ENCODE assay signal across 10 cellular contexts in genomic region chr9:77649109-77649812, GRCh38. TPM values are rescaled to one million over a fixed set of nuclear protein-coding genes. Genes with fewer than 3 reads are reported as not detected.
DNase-seq lines count a peak whose midpoint lies in the region; ATAC-seq and TF ChIP-seq lines count a peak whose summit lies in the region.
"Had no signal": no experiment of that assay in that cellular context is flagged by ENCODE, and none has a peak within 500 bp of the region (broad histone marks: within the 10 kb centered on the region; RNA-seq: fewer than 3 reads in every experiment).

No MANE protein-coding gene starts in this region.

- DNase-seq in NCI-H1092 treated with DMSO at 0.1 percent for 48 hours (lab: John Stamatoyannopoulos, UW), result peak; percentile 8
- no peak for DNase-seq in NCI-H1092 (lab: John Stamatoyannopoulos, UW)
- DNase-seq in PC-9, result no peak
- DNase-seq in foreskin keratinocyte, result no peak

- intact Hi-C loops in PC-9 (cut with micrococcal nuclease; ENCODE audit: unreplicated experiment), result loop anchor here (2.0 to 5.0 kb wide), 2 partner anchors 60 to 383 kb away; partner anchors contain the start of gene GNAQ

- H3K36me3 ChIP-seq in PC-9 (ENCODE audit: low read depth), result no peaks in the 10 kb centered on the region
- no peaks in the 10 kb centered on the region for H3K36me3 ChIP-seq in rectal smooth muscle tissue (ENCODE audit: control insufficient read depth, insufficient read depth, low read length)
- H3K36me3 ChIP-seq: BLaER1 had no signal

- no peaks in the 10 kb centered on the region for H3K79me2 ChIP-seq in PC-9 (ENCODE audit: low read depth)

- H3K9me3 ChIP-seq in PC-9 (ENCODE audit: insufficient read depth, low read depth), result no peaks in the 10 kb centered on the region; the same call in 1 of the 2 replicates

- H3K4me1 ChIP-seq in PC-9 (replicated peaks; ENCODE audit: insufficient read depth), result no peaks in the 10 kb centered on the region
- peaks cover 4% of the 10 kb centered on the region for H3K4me1 ChIP-seq in foreskin keratinocyte
- peaks cover 2% of the 10 kb centered on the region for H3K4me1 ChIP-seq in rectal smooth muscle tissue (ENCODE audit: control insufficient read depth, insufficient read depth, low read length)
- H3K4me1 ChIP-seq: BLaER1 had no signal

- H3K4me2 ChIP-seq in PC-9, result no peak overlapping the region
- H3K4me2 ChIP-seq: BLaER1 had no signal

- H3K27ac ChIP-seq in PC-9 (no peak overlapping the region), foreskin keratinocyte (no peak overlapping the region), rectal smooth muscle tissue (ENCODE audit: low read depth, low read length) (peak overlapping the region; percentile 40)
- H3K27ac ChIP-seq: BLaER1 had no signal

- H3K9ac ChIP-seq in rectal smooth muscle tissue (ENCODE audit: low read length), result no peak overlapping the region
- H3K9ac ChIP-seq: BLaER1 had no signal

- TF ChIP-seq CTCF in PC-9 (conservative IDR thresholded peaks at IDR 0.05), result peak; percentile 56
- peak; percentile 50 for TF ChIP-seq CTCF in foreskin keratinocyte (conservative IDR thresholded peaks at IDR 0.05)

- ATAC-seq in foreskin keratinocyte, result no peak
- no peak for ATAC-seq in activated CD4-positive, CD25-positive, alpha-beta regulatory T cell treated with anti-CD3 and anti-CD28 coated beads, Interleukin-2, amount 50 U/mL, for 24 hours
- ATAC-seq in HG02763 (IDR thresholded peaks at IDR 0.05; ENCODE audit: unreplicated experiment), result no peak
- ATAC-seq in GM18511 (IDR thresholded peaks at IDR 0.05; ENCODE audit: unreplicated experiment), result no peak
- ATAC-seq: T-cell had no signal

- CTCF ChIA-PET in PC-9 (lab: Charles Lee), result interaction anchor here (0.7 to 1.3 kb wide), 4 partner anchors 101 to 215 kb away, joined by 3 to 6 read pairs (median 4); no protein-coding TSS in a partner anchor

- no peaks in the 10 kb centered on the region for H4K20me1 ChIP-seq in PC-9 (ENCODE audit: insufficient read depth)
- H4K20me1 ChIP-seq: BLaER1 had no signal

- no peaks in the 10 kb centered on the region for H3K27me3 ChIP-seq in PC-9 (ENCODE audit: insufficient read depth, low read depth)
- peaks cover 79% of the 10 kb centered on the region for H3K27me3 ChIP-seq in foreskin keratinocyte
- no peaks in the 10 kb centered on the region for H3K27me3 ChIP-seq in rectal smooth muscle tissue (ENCODE audit: control insufficient read depth, insufficient read depth, low read length)
- H3K27me3 ChIP-seq: BLaER1 had no signal

- H2AFZ ChIP-seq in PC-9, result no peak overlapping the region

- H3K9me2 ChIP-seq in PC-9 (ENCODE audit: insufficient read depth), result no peaks in the 10 kb centered on the region

- no peaks in the 10 kb centered on the region for H3F3A ChIP-seq in PC-9 (ENCODE audit: insufficient read depth, low read depth)

- H3K4me3 ChIP-seq in PC-9, result no peak overlapping the region
- peak overlapping the region; percentile 86 for H3K4me3 ChIP-seq in rectal smooth muscle tissue (ENCODE audit: low read length)
- H3K4me3 ChIP-seq: BLaER1 had no signal

- POLR2A ChIA-PET in PC-9 (lab: Charles Lee; ENCODE audit: unreplicated experiment), result interaction anchor here (0.5 to 0.6 kb wide), 2 partner anchors 43 to 58 kb away, joined by 6 read pairs; no protein-coding TSS in a partner anchor

- BruUV-seq in PC-9 (replicated peaks; lab: Mats Ljungman, UMichigan), result no TSS peak

RNA-seq across cellular contexts. Expression of gene GNA14, which starts 1.1 kb away (rescaled TPM):
- total RNA-seq in PC-9 (2021) (1.1 and 1.3 TPM in 2 replicates), foreskin keratinocyte (not detected in 2 replicates)
- not detected in 2 replicates for polyA plus RNA-seq in foreskin keratinocyte
- total RNA-seq: T-cell had no signal
